Comparison of ENCODE assay signal across 12 cellular contexts in the genomic region with DNA sequence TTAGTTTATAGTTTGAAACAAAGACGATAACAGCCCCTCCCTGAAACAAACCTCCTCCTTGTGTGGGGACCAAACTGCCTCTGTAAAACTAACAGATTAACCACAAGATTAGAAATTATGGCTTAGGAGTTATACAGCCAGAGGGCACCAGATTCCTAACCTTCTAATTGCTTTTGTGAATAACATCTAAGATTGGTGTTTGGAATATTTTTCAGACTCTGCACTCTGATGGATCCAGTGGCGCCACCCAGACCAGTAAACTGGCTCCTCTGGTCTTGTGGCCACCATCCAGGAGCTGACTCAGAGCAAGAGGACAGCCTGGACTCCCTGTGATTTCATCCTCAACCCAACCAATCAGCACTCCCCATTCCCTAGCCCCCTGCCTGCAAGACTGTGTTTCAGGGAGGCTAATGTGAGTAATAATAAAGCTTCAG. TPM values are rescaled to one million over a fixed set of nuclear protein-coding genes. Genes with fewer than 3 reads are reported as not detected.
DNase-seq lines count a peak whose midpoint lies in the region; ATAC-seq and TF ChIP-seq lines count a peak whose summit lies in the region.
"Had no signal": no experiment of that assay in that cellular context is flagged by ENCODE, and none has a peak within 500 bp of the region (broad histone marks: within the 10 kb centered on the region; RNA-seq: fewer than 3 reads in every experiment).

No MANE protein-coding gene starts in this region.

- no peak overlapping the region for H3K4me2 ChIP-seq in fibroblast of lung (ENCODE audit: extremely low read depth, insufficient read depth, low read length)

- H3K36me3 ChIP-seq in fibroblast of lung (ENCODE audit: control insufficient read depth, insufficient read depth, low read length) (no peaks in the 10 kb centered on the region), prostate gland (no peaks in the 10 kb centered on the region)
- H3K36me3 ChIP-seq: vagina had no signal

- WGBS in prostate gland: 21% methylated on average over 2 of the region's 2 CpGs

- H3K9ac ChIP-seq in fibroblast of lung (ENCODE audit: insufficient read depth, low read length): no peak overlapping the region

- ATAC-seq in HG02938 (IDR thresholded peaks at IDR 0.05; ENCODE audit: unreplicated experiment): no peak
- no peak for ATAC-seq in HG03175 (IDR thresholded peaks at IDR 0.05; ENCODE audit: unreplicated experiment)
- ATAC-seq: activated T-cell treated with anti-CD3 and anti-CD28 coated beads, Interleukin-2, amount 50 U/mL, for 4 hours had no signal

- H3K9me3 ChIP-seq in fibroblast of lung (ENCODE audit: control insufficient read depth, insufficient read depth, low read depth, low read length) (no peaks in the 10 kb centered on the region), prostate gland (no peaks in the 10 kb centered on the region)
- H3K9me3 ChIP-seq: vagina had no signal

- no peaks in the 10 kb centered on the region for H4K20me1 ChIP-seq in fibroblast of lung (ENCODE audit: control insufficient read depth, extremely low read depth, insufficient read depth, low read length)

- H3K4me3 ChIP-seq in fibroblast of lung (replicated peaks in 1 of 4; ENCODE audit: control extremely low read depth in 1 of 4, insufficient read depth in 1 of 4, low read depth in 3 of 4, low read length in 4 of 4): no peak overlapping the region
- H3K4me3 ChIP-seq in prostate gland: no peak overlapping the region
- H3K4me3 ChIP-seq: vagina had no signal

- intact Hi-C loops in prostate gland (cut with DNase I): no loop called here

- H3K27me3 ChIP-seq in fibroblast of lung (ENCODE audit: control insufficient read depth, insufficient read depth, low read length): no peaks in the 10 kb centered on the region
- H3K27me3 ChIP-seq in prostate gland (replicated peaks; ENCODE audit: insufficient read depth): no peaks in the 10 kb centered on the region
- H3K27me3 ChIP-seq: vagina had no signal

- no peaks in the 10 kb centered on the region for H3K79me2 ChIP-seq in fibroblast of lung (ENCODE audit: control insufficient read depth, insufficient read depth, low read length)

- TF ChIP-seq POLR2A in prostate gland (IDR thresholded peaks at IDR 0.05): no peak

- in situ Hi-C loops in GM13977 (cut with MboI; ENCODE audit: low pct_unique_long_range_greater_than_20kb, low sequenced_read_pairs, unreplicated experiment): loop anchor here (10.0 kb wide), 1 partner anchor 420 kb away; the partner anchor contains the start of gene GTF3C6

- no peak overlapping the region for H3K27ac ChIP-seq in fibroblast of lung (ENCODE audit: insufficient read depth, low read length)
- H3K27ac ChIP-seq in prostate gland: peak overlapping the region; percentile 5 to 72
- H3K27ac ChIP-seq: vagina had no signal

- H2AFZ ChIP-seq in fibroblast of lung (ENCODE audit: low read length): no peak overlapping the region

- H3K4me1 ChIP-seq in fibroblast of lung (ENCODE audit: control insufficient read depth, extremely low read depth, insufficient read depth, low read length): peaks cover 2% of the 10 kb centered on the region
- H3K4me1 ChIP-seq in prostate gland (replicated peaks): peaks cover 3% of the 10 kb centered on the region

- no peak for DNase-seq in GM13977 (ENCODE audit: low spot score)
- DNase-seq in T1000 (lab: John Stamatoyannopoulos, UW): peak; percentile 84
- peak; percentile 76 to 92 for DNase-seq in fibroblast of lung (ENCODE audit: low read depth in 2 of 2)
- peak; percentile 65 for DNase-seq in prostate gland (ENCODE audit: low spot score)
- no peak for DNase-seq in kidney glomerular epithelial cell (lab: John Stamatoyannopoulos, UW)
- DNase-seq in NCI-H146 (lab: John Stamatoyannopoulos, UW): no peak
- DNase-seq: activated T-cell treated with anti-CD3 and anti-CD28 coated beads, Interleukin-2, amount 50 U/mL, for 4 hours; stimulated activated CD4-positive, alpha-beta T cell treated with anti-CD3 and anti-CD28 coated beads, Interleukin-4, amount 100 ng/mL, for 1 hour had no signal

- TF ChIP-seq CTCF in GM13977 (IDR thresholded peaks at IDR 0.05; ENCODE audit: extremely low read depth, insufficient read depth, missing control alignments): peak; percentile 7
- no peak for TF ChIP-seq CTCF in fibroblast of lung (conservative IDR thresholded peaks at IDR 0.05 in 1 of 2, IDR thresholded peaks at IDR 0.05 in 1 of 2; ENCODE audit: low read depth in 1 of 2, low read length in 2 of 2)
- TF ChIP-seq CTCF in prostate gland (IDR thresholded peaks at IDR 0.05): peak in 3 of 4 experiments; percentile 15 to 49 (median 32)

RNA-seq across cellular contexts. Expression of gene SLC22A16, which starts 58.3 kb away (rescaled TPM):
- under 0.01 TPM in 1 of 2 replicates, not detected in the other for total RNA-seq in fibroblast of lung
- polyA plus RNA-seq in fibroblast of lung: not detected in 2 replicates
- polyA plus RNA-seq in fibroblast of lung (2012): not detected in 2 replicates
- polyA minus RNA-seq in fibroblast of lung (ENCODE audit: low replicate concordance): not detected in 2 replicates
- 1 to 10 TPM in 1 of 2 donors, not detected in 1; 2.7 TPM for total RNA-seq in prostate gland
- total RNA-seq: activated T-cell treated with anti-CD3 and anti-CD28 coated beads, Interleukin-2, amount 50 U/mL, for 4 hours; mesothelial cell of epicardium; vagina had no signal

Comparison
In these comparisons a context has a peak if more than half of its experiments do, and no peak if none do; other contexts are left out.
1. DNase-seq: peak in T1000 (single experiment), fibroblast of lung (2 of 2) and prostate gland (single experiment); none in GM13977 (single experiment), kidney glomerular epithelial cell (single experiment) and NCI-H146 (single experiment).
2. CTCF ChIP-seq: peak in GM13977 (single experiment) and prostate gland (3 of 4); none in fibroblast of lung (0 of 2).